Comparison of ENCODE assay signal across 25 cellular contexts in the genomic region with DNA sequence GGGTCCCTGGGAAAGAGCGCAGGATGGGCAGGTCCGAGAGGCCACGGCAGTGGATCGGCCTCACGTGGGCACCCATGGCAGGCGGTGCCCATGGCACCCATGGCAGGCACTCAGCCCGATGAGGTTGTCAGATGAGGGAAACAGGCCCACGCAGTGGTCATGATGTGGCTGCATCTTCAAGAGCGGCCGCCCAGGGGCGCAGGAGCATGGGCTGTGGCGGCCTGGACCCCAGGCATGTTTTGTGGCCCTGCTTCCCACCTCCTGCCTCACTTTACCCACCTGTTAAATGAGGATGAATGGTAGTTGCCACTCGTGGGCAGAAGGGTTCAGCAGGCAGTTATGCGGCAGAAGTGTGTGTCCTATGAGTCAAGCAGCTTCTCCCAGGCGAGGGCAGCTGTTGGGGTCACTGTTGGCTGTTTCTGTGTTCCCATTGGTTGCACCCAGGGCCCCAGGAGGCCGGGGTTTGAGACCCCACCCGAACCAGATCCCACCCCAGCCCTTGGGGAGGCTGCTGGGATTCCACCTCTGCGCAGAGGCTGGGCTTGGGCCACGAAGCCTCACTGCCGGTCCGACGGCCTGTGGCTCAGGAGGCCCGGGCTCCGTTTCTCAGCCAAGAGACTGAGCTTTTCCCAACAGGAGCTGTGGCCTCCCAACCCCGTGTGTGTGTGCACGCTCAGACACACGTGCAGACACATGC. TPM values are rescaled to one million over a fixed set of nuclear protein-coding genes. Genes with fewer than 3 reads are reported as not detected.
DNase-seq lines count a peak whose midpoint lies in the region; ATAC-seq, FAIRE-seq and TF ChIP-seq lines count a peak whose summit lies in the region.
"Had no signal": no experiment of that assay in that cellular context is flagged by ENCODE, and none has a peak within 500 bp of the region (broad histone marks: within the 10 kb centered on the region; RNA-seq: fewer than 3 reads in every experiment).

No MANE protein-coding gene starts in this region.

- peaks cover 8% of the 10 kb centered on the region; the same call in 1 of the 2 replicates for H4K20me1 ChIP-seq in HepG2 (ENCODE audit: insufficient read depth, low read length)

- no peaks in the 10 kb centered on the region for H3K9me3 ChIP-seq in RWPE2 (ENCODE audit: severe bottlenecking)
- no peaks in the 10 kb centered on the region for H3K9me3 ChIP-seq in HepG2 (ENCODE audit: low read length)
- H3K9me3 ChIP-seq in Caco-2 = no peaks in the 10 kb centered on the region
- H3K9me3 ChIP-seq: SK-N-SH had no signal

- CTCF ChIA-PET in HepG2 (lab: Yijun Ruan, JAX; ENCODE audit: low intra/inter-chr PET ratio, low total read pairs) (no interaction called here), Caco-2 (lab: Charles Lee) (no interaction called here)

- H3K4me2 ChIP-seq in HepG2 (ENCODE audit: low read depth, low read length) = no peak overlapping the region
- H3K4me2 ChIP-seq: GM23338, SK-N-SH had no signal

- TF ChIP-seq EP300 in HepG2 (IDR thresholded peaks at IDR 0.05; ENCODE audit: low read depth in 2 of 2, low read length in 2 of 2) = no peak
- TF ChIP-seq EP300 in HepG2 (CRISPR knock-in tag; IDR thresholded peaks at IDR 0.05; ENCODE audit: borderline replicate concordance) = no peak

- no peak for TF ChIP-seq RAD21 in HepG2 (CRISPR knock-in tag; IDR thresholded peaks at IDR 0.05)

- no peak for TF ChIP-seq POLR2A in HepG2 (IDR thresholded peaks at IDR 0.05; ENCODE audit: insufficient read depth in 1 of 2, low read depth in 2 of 2, low read length in 2 of 2)

- H3K79me2 ChIP-seq in HepG2 (ENCODE audit: insufficient read depth, low read length) = peaks cover 5% of the 10 kb centered on the region

- in situ Hi-C loops in HepG2 (cut with HindIII; ENCODE audit: extremely low pct_ligation_motif_present, low pct_unique_long_range_greater_than_20kb) = no loop called here

- H3K27ac ChIP-seq in RWPE2 (ENCODE audit: poor library complexity, severe bottlenecking) = peak overlapping the region; percentile 32
- no peak overlapping the region for H3K27ac ChIP-seq in HepG2 (ENCODE audit: extremely low read length, insufficient read depth, low read length)
- H3K27ac ChIP-seq: 22Rv1 had no signal

- peaks cover 22% of the 10 kb centered on the region for H3K4me1 Mint-ChIP-seq in activated naive CD4-positive, alpha-beta T cell treated with anti-CD3 and anti-CD28 coated beads, Interleukin-2, amount 50 U/mL, for 24 hours
- H3K4me1 Mint-ChIP-seq in Caco-2 (ENCODE audit: low read depth, unreplicated experiment) = no peaks in the 10 kb centered on the region
- H3K4me1 Mint-ChIP-seq: GM23338 had no signal

- POLR2A ChIA-PET in HepG2 (lab: Yijun Ruan, JAX) (no interaction called here), Caco-2 (lab: Charles Lee) (no interaction called here)

- BruUV-seq in HepG2 (replicated peaks; lab: Mats Ljungman, UMichigan) (no TSS peak), Caco-2 (replicated peaks; lab: Mats Ljungman, UMichigan) (no TSS peak)

- no peaks in the 10 kb centered on the region for H3K27me3 Mint-ChIP-seq in activated naive CD4-positive, alpha-beta T cell treated with anti-CD3 and anti-CD28 coated beads, Interleukin-2, amount 50 U/mL, for 24 hours
- no peaks in the 10 kb centered on the region for H3K27me3 Mint-ChIP-seq in Caco-2 (ENCODE audit: insufficient read depth, unreplicated experiment)

- H3K4me3 ChIP-seq in RWPE2 (ENCODE audit: severe bottlenecking) (no peak overlapping the region), HepG2 (replicated peaks in 1 of 3; ENCODE audit: insufficient read depth in 1 of 3, low read depth in 2 of 3, low read length in 3 of 3) (no peak overlapping the region), Caco-2 (ENCODE audit: low read depth, low read length) (no peak overlapping the region)
- H3K4me3 ChIP-seq: GM23338 had no signal

- TF ChIP-seq CTCF in RWPE2 (IDR thresholded peaks at IDR 0.05; ENCODE audit: poor library complexity, severe bottlenecking) (no peak), HepG2 (CRISPR knock-in tag; IDR thresholded peaks at IDR 0.05) (no peak), Caco-2 (IDR thresholded peaks at IDR 0.05; ENCODE audit: insufficient read depth in 1 of 2, low read depth in 1 of 2, low read length in 1 of 2, severe bottlenecking in 1 of 2, unreplicated experiment in 1 of 2) (no peak)

- no peak for DNase-seq in activated naive CD4-positive, alpha-beta T cell treated with anti-CD3 and anti-CD28 coated beads, Interleukin-2, amount 50 U/mL, for 16 hours
- no peak for DNase-seq in RWPE2 (ENCODE audit: low spot score)
- no peak for DNase-seq in HepG2 (ENCODE audit: low spot score)
- no peak for DNase-seq in Caco-2
- DNase-seq in NCI-H2081 (lab: John Stamatoyannopoulos, UW) = no peak
- no peak for DNase-seq in pons (ENCODE audit: low spot score)
- DNase-seq in sciatic nerve (ENCODE audit: low spot score) = no peak
- DNase-seq: AML-193, Calu3, DMS153, IMR-90, NCI-H1694, NCI-H2081 treated with DMSO at 0.1 percent for 48 hours, NCI-H446 treated with DMSO at 0.1 percent for 48 hours, NCI-H526 treated with DMSO at 0.1 percent for 48 hours, SIG-M5, SK-N-SH had no signal

- intact Hi-C loops in HepG2 (cut with micrococcal nuclease; ENCODE audit: unreplicated experiment) = no loop called here
- intact Hi-C loops in Caco-2 (cut with micrococcal nuclease; ENCODE audit: unreplicated experiment) = no loop called here
- intact Hi-C loops in sciatic nerve (cut with DNase I) = no loop called here

- 0 out of 3 replicates have a peak, but pooled peaks have one; percentile 8 for ATAC-seq in RWPE2 (ENCODE audit: low read depth)
- no peak for ATAC-seq in HepG2
- no peak for ATAC-seq in sciatic nerve
- ATAC-seq: CD8-positive, alpha-beta T cell; GM23338; HCT116 had no signal

- H3K9me3 Mint-ChIP-seq in activated naive CD4-positive, alpha-beta T cell treated with anti-CD3 and anti-CD28 coated beads, Interleukin-2, amount 50 U/mL, for 24 hours = no peaks in the 10 kb centered on the region
- no peaks in the 10 kb centered on the region for H3K9me3 Mint-ChIP-seq in Caco-2 (ENCODE audit: unreplicated experiment)
- H3K9me3 Mint-ChIP-seq: CD8-positive, alpha-beta T cell; GM23338 had no signal

- H3K36me3 Mint-ChIP-seq in activated naive CD4-positive, alpha-beta T cell treated with anti-CD3 and anti-CD28 coated beads, Interleukin-2, amount 50 U/mL, for 24 hours = no peaks in the 10 kb centered on the region
- peaks cover 23% of the 10 kb centered on the region for H3K36me3 Mint-ChIP-seq in Caco-2 (ENCODE audit: insufficient read depth, unreplicated experiment)

- H3K36me3 ChIP-seq in RWPE2 (ENCODE audit: low read depth) = peaks cover 18% of the 10 kb centered on the region
- H3K36me3 ChIP-seq in HepG2 (replicated peaks in 1 of 2; ENCODE audit: control insufficient read depth in 1 of 2, insufficient read depth in 2 of 2, low read length in 2 of 2) = peaks cover 11 to 33% of the 10 kb centered on the region in 2 experiments
- H3K36me3 ChIP-seq in Caco-2 (ENCODE audit: control insufficient read depth, insufficient read depth, low read length) = no peaks in the 10 kb centered on the region

- H2AFZ ChIP-seq in HepG2 (ENCODE audit: low read length) = no peak overlapping the region
- H2AFZ ChIP-seq: GM23338 had no signal

- no peak overlapping the region for H3K4me3 Mint-ChIP-seq in activated naive CD4-positive, alpha-beta T cell treated with anti-CD3 and anti-CD28 coated beads, Interleukin-2, amount 50 U/mL, for 24 hours
- H3K4me3 Mint-ChIP-seq in Caco-2 (ENCODE audit: unreplicated experiment) = no peak overlapping the region
- H3K4me3 Mint-ChIP-seq: CD8-positive, alpha-beta T cell; GM23338 had no signal

- H3K9ac ChIP-seq in HepG2 (ENCODE audit: insufficient read depth, low read depth, low read length) = no peak overlapping the region
- H3K9ac ChIP-seq: SK-N-SH had no signal

- H3K27me3 ChIP-seq in RWPE2 (ENCODE audit: insufficient read depth, poor library complexity, severe bottlenecking) (no peaks in the 10 kb centered on the region), HepG2 (ENCODE audit: control insufficient read depth in 1 of 2, insufficient read depth in 2 of 2, low read length in 2 of 2) (no peaks in the 10 kb centered on the region), Caco-2 (replicated peaks; ENCODE audit: control insufficient read depth, insufficient read depth, low read length) (no peaks in the 10 kb centered on the region)

- peaks cover 6% of the 10 kb centered on the region for H3K4me1 ChIP-seq in RWPE2 (ENCODE audit: insufficient read depth, poor library complexity, severe bottlenecking)
- H3K4me1 ChIP-seq in HepG2 (ENCODE audit: insufficient read depth, low read length) = no peaks in the 10 kb centered on the region
- H3K4me1 ChIP-seq in Caco-2 = no peaks in the 10 kb centered on the region

- FAIRE-seq in HepG2 (lab: Jason Lieb, UNC) = no peak
- FAIRE-seq: G401.6, GM12892, HTR-8/SVneo had no signal

- peak overlapping the region; percentile 8 for H3K27ac Mint-ChIP-seq in activated naive CD4-positive, alpha-beta T cell treated with anti-CD3 and anti-CD28 coated beads, Interleukin-2, amount 50 U/mL, for 24 hours
- H3K27ac Mint-ChIP-seq in Caco-2 (ENCODE audit: unreplicated experiment) = no peak overlapping the region
- H3K27ac Mint-ChIP-seq: CD8-positive, alpha-beta T cell; GM23338 had no signal

- 97% methylated on average over 18 of the region's 27 CpGs for WGBS in HepG2 (ENCODE audit: low lambda C conversion rate)

RNA-seq across cellular contexts. Expression of a gene that starts 30.0 kb away (rescaled TPM):
- total RNA-seq in HepG2 (2016; rRNA removed; fragmentation: Illumina TruSeq; extraction: Trizol) (29.7 and 53.8 TPM in 2 replicates), Caco-2 (2022) (44.4 and 49.6 TPM in 2 replicates), sciatic nerve (51.6 TPM)
- 40.6 and 41.0 TPM in 2 replicates for total RNA-seq in HepG2 (2016; cell fraction: cytosol; rRNA removed; fragmentation: Illumina TruSeq; extraction: Trizol; ENCODE audit: low read depth)
- total RNA-seq in HepG2 (2016; cell fraction: insoluble cytoplasmic fraction; rRNA removed; fragmentation: Illumina TruSeq; extraction: Trizol) = 26.8 and 56.3 TPM in 2 replicates
- 85.2 and 87.4 TPM in 2 replicates for total RNA-seq in HepG2 (2016; cell fraction: membrane; rRNA removed; fragmentation: Illumina TruSeq; extraction: Trizol)
- total RNA-seq in HepG2 (2016; cell fraction: nucleus; rRNA removed; fragmentation: Illumina TruSeq; extraction: Trizol) = 39.2 and 46.8 TPM in 2 replicates
- 72.5 and 88.4 TPM in 2 replicates for polyA plus RNA-seq in HepG2 (2011; rRNA removed)
- polyA plus RNA-seq in HepG2 (2011; cell fraction: cytosol; rRNA removed) = 33.8 and 56.1 TPM in 2 replicates
- polyA plus RNA-seq in HepG2 (2011; cell fraction: nucleus; rRNA removed) = 380 and 522 TPM in 2 replicates
- polyA plus RNA-seq in HepG2 (2012) = 38.6 and 40.4 TPM in 2 replicates
- polyA plus RNA-seq in HepG2 (2016; cell fraction: cytosol; fragmentation: Illumina TruSeq; extraction: Trizol; ENCODE audit: low read depth) = 39.6 and 47.2 TPM in 2 replicates
- polyA plus RNA-seq in HepG2 (2016; cell fraction: insoluble cytoplasmic fraction; fragmentation: Illumina TruSeq; extraction: Trizol; ENCODE audit: low read depth) = 36.1 and 45.7 TPM in 2 replicates
- 79.1 and 81.2 TPM in 2 replicates for polyA plus RNA-seq in HepG2 (2016; cell fraction: membrane; fragmentation: Illumina TruSeq; extraction: Trizol; ENCODE audit: low read depth)
- polyA plus RNA-seq in HepG2 (2016; cell fraction: nucleus; fragmentation: Illumina TruSeq; extraction: Trizol; ENCODE audit: insufficient read depth, low read depth) = 157 TPM in 2 replicates
- polyA minus RNA-seq in HepG2 (2011; rRNA and poly(A)+ RNA removed; ENCODE audit: low replicate concordance) = 51.2 and 83.6 TPM in 2 replicates
- polyA minus RNA-seq in HepG2 (2011; cell fraction: cytosol; rRNA and poly(A)+ RNA removed) = 23.6 and 25.2 TPM in 2 replicates
- 18.2 and 21.2 TPM in 2 replicates for polyA minus RNA-seq in HepG2 (2011; cell fraction: nucleus; rRNA and poly(A)+ RNA removed)

RNA-seq across cellular contexts. Expression of a gene that starts 44.6 kb away (rescaled TPM):
- total RNA-seq in HepG2 (2016; rRNA removed; fragmentation: Illumina TruSeq; extraction: Trizol) (28.1 and 30.9 TPM in 2 replicates), Caco-2 (2022) (47.0 and 52.2 TPM in 2 replicates), sciatic nerve (65.7 TPM)
- 33.3 and 38.0 TPM in 2 replicates for total RNA-seq in HepG2 (2016; cell fraction: cytosol; rRNA removed; fragmentation: Illumina TruSeq; extraction: Trizol; ENCODE audit: low read depth)
- total RNA-seq in HepG2 (2016; cell fraction: insoluble cytoplasmic fraction; rRNA removed; fragmentation: Illumina TruSeq; extraction: Trizol) = 26.7 and 27.1 TPM in 2 replicates
- total RNA-seq in HepG2 (2016; cell fraction: membrane; rRNA removed; fragmentation: Illumina TruSeq; extraction: Trizol) = 73.7 and 74.9 TPM in 2 replicates
- total RNA-seq in HepG2 (2016; cell fraction: nucleus; rRNA removed; fragmentation: Illumina TruSeq; extraction: Trizol) = 18.7 and 18.8 TPM in 2 replicates
- polyA plus RNA-seq in HepG2 (2011; rRNA removed) = 45.3 and 45.6 TPM in 2 replicates
- polyA plus RNA-seq in HepG2 (2011; cell fraction: cytosol; rRNA removed) = 23.9 and 43.2 TPM in 2 replicates
- polyA plus RNA-seq in HepG2 (2011; cell fraction: nucleus; rRNA removed) = 43.1 and 48.6 TPM in 2 replicates
- polyA plus RNA-seq in HepG2 (2012) = 46.5 and 49.0 TPM in 2 replicates
- 74.0 and 79.4 TPM in 2 replicates for polyA plus RNA-seq in HepG2 (2016; cell fraction: cytosol; fragmentation: Illumina TruSeq; extraction: Trizol; ENCODE audit: low read depth)
- 39.4 and 51.6 TPM in 2 replicates for polyA plus RNA-seq in HepG2 (2016; cell fraction: insoluble cytoplasmic fraction; fragmentation: Illumina TruSeq; extraction: Trizol; ENCODE audit: low read depth)
- 106 and 123 TPM in 2 replicates for polyA plus RNA-seq in HepG2 (2016; cell fraction: membrane; fragmentation: Illumina TruSeq; extraction: Trizol; ENCODE audit: low read depth)
- 43.6 and 45.5 TPM in 2 replicates for polyA plus RNA-seq in HepG2 (2016; cell fraction: nucleus; fragmentation: Illumina TruSeq; extraction: Trizol; ENCODE audit: insufficient read depth, low read depth)
- polyA minus RNA-seq in HepG2 (2011; rRNA and poly(A)+ RNA removed; ENCODE audit: low replicate concordance) = 32.8 and 55.6 TPM in 2 replicates
- polyA minus RNA-seq in HepG2 (2011; cell fraction: cytosol; rRNA and poly(A)+ RNA removed) = 39.1 and 43.2 TPM in 2 replicates
- polyA minus RNA-seq in HepG2 (2011; cell fraction: nucleus; rRNA and poly(A)+ RNA removed) = 10.3 and 12.1 TPM in 2 replicates
